Comparison of ENCODE assay signal across 17 cellular contexts in genomic region chr2:150626934-150627336, GRCh38.
"Had no signal": no experiment of that assay in that cellular context is flagged by ENCODE, and none has a peak within 500 bp of the region (broad histone marks: within the 10 kb centered on the region; RNA-seq: fewer than 3 reads in every experiment).

No MANE protein-coding gene starts in this region.

- H3K9me3 ChIP-seq: breast epithelium, esophagus squamous epithelium, gastroesophageal sphincter, left ventricle myocardium inferior, neutrophil, tibial nerve had no signal

- H3K27me3 Mint-ChIP-seq: progenitor cell of endocrine pancreas; stimulated activated memory B cell treated with anti-CD40 and anti-IgM and Interleukin-4, amounts not matched to agents 10 μg/mL and 1 μg/mL and 100 μg/mL, for 72 hours had no signal

- H3K4me1 Mint-ChIP-seq: activated naive CD4-positive, alpha-beta T cell treated with anti-CD3 and anti-CD28 coated beads, Interleukin-2, amount 50 U/mL, for 24 hours; stimulated activated memory B cell treated with anti-CD40 and anti-IgM and Interleukin-4, amounts not matched to agents 10 μg/mL and 1 μg/mL and 100 μg/mL, for 72 hours had no signal

- H3K4me3 ChIP-seq: breast epithelium, dorsolateral prefrontal cortex, esophagus squamous epithelium, gastroesophageal sphincter, left ventricle myocardium inferior, tibial nerve had no signal

- ATAC-seq: gastroesophageal sphincter; right cardiac atrium; stimulated activated memory B cell treated with anti-CD40 and anti-IgM and Interleukin-4, amounts not matched to agents 10 μg/mL and 1 μg/mL and 100 μg/mL, for 72 hours had no signal

- H3K36me3 Mint-ChIP-seq: activated naive CD4-positive, alpha-beta T cell treated with anti-CD3 and anti-CD28 coated beads, Interleukin-2, amount 50 U/mL, for 24 hours; stimulated activated memory B cell treated with anti-CD40 and anti-IgM and Interleukin-4, amounts not matched to agents 10 μg/mL and 1 μg/mL and 100 μg/mL, for 72 hours had no signal

- H3K27me3 ChIP-seq: breast epithelium, esophagus squamous epithelium, gastroesophageal sphincter, neutrophil, tibial nerve had no signal

- H3K36me3 ChIP-seq: breast epithelium, esophagus squamous epithelium, gastroesophageal sphincter, left ventricle myocardium inferior, neutrophil, tibial nerve had no signal

- H3K27ac Mint-ChIP-seq: activated naive CD4-positive, alpha-beta T cell treated with anti-CD3 and anti-CD28 coated beads, Interleukin-2, amount 50 U/mL, for 24 hours; progenitor cell of endocrine pancreas; stimulated activated memory B cell treated with anti-CD40 and anti-IgM and Interleukin-4, amounts not matched to agents 10 μg/mL and 1 μg/mL and 100 μg/mL, for 72 hours; T-helper 2 cell treated with Interferon-gamma antibody and Interleukin-4, amounts not matched to agents 5 μg/mL and 100 μg/mL, for 36 hours had no signal

- H3K27ac ChIP-seq: breast epithelium, dorsolateral prefrontal cortex, esophagus squamous epithelium, gastroesophageal sphincter, left ventricle myocardium inferior, neutrophil had no signal

- H3K4me3 Mint-ChIP-seq: activated naive CD4-positive, alpha-beta T cell treated with anti-CD3 and anti-CD28 coated beads, Interleukin-2, amount 50 U/mL, for 24 hours; stimulated activated memory B cell treated with anti-CD40 and anti-IgM and Interleukin-4, amounts not matched to agents 10 μg/mL and 1 μg/mL and 100 μg/mL, for 72 hours; T-helper 2 cell treated with Interferon-gamma antibody and Interleukin-4, amounts not matched to agents 5 μg/mL and 100 μg/mL, for 36 hours had no signal

- H3K4me1 ChIP-seq: breast epithelium had no signal

- DNase-seq: activated effector memory CD4-positive, alpha-beta T cell treated with Interleukin-2 at 50 U/mL for 16 hours; activated T-cell treated with anti-CD3 and anti-CD28 coated beads, Interleukin-2, amount 50 U/mL, for 1 hour; amygdala; dorsolateral prefrontal cortex; esophagus squamous epithelium; kidney; left ventricle myocardium inferior; mesendoderm; right cardiac atrium had no signal

- H3K9me3 Mint-ChIP-seq: stimulated activated memory B cell treated with anti-CD40 and anti-IgM and Interleukin-4, amounts not matched to agents 10 μg/mL and 1 μg/mL and 100 μg/mL, for 72 hours; T-helper 2 cell treated with Interferon-gamma antibody and Interleukin-4, amounts not matched to agents 5 μg/mL and 100 μg/mL, for 36 hours had no signal
